In genomic region chr21:45975017-45975595, GRCh38 we compare ENCODE assay signal across 1 cellular context.
TF ChIP-seq lines count a peak whose summit lies in the region.

No MANE protein-coding gene starts in this region.

TF ChIP-seq in HepG2, 621 proteins besides CTCF, POLR2A, EP300 and RAD21 (continued from another document):
- TF ChIP-seq MLXIP (CRISPR knock-in tag; IDR thresholded peaks at IDR 0.05; ENCODE audit: borderline replicate concordance) (no peak), TOPORS (CRISPR knock-in tag; IDR thresholded peaks at IDR 0.05) (no peak), ZNF124 (CRISPR knock-in tag; IDR thresholded peaks at IDR 0.05) (no peak), XRCC5 (optimal IDR thresholded peaks at IDR 0.05; ENCODE audit: low read length) (peak; percentile 46), SSRP1 (CRISPR knock-in tag; IDR thresholded peaks at IDR 0.05) (no peak), WIZ (CRISPR knock-in tag; IDR thresholded peaks at IDR 0.05) (no peak), TEAD2 (CRISPR knock-in tag; IDR thresholded peaks at IDR 0.05) (no peak), ZNF451 (CRISPR knock-in tag; IDR thresholded peaks at IDR 0.05) (no peak)
- TF ChIP-seq, protein P1, sequence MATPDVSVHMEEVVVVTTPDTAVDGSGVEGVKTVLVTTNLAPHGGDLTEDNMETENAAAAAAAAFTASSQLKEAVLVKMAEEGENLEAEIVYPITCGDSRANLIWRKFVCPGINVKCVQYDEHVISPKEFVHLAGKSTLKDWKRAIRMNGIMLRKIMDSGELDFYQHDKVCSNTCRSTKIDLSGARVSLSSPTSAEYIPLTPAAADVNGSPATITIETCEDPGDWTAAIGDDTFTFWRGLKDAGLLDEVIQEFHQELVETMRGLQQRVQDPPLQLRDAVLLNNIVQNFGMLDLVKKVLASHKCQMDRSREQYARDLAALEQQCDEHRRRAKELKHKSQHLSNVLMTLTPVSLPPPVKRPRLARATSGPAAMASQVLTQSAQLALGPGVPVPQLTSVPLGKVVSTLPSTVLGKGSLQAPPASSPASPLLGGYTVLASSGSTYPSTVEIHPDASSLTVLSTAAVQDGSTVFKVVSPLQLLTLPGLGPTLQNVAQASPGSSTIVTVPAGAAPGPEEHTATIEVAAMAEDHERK (CRISPR knock-in tag; IDR thresholded peaks at IDR 0.05; ENCODE audit: low read depth) = no peak
